ENCODE assay signal across 16 cellular contexts in genomic region chr5:25181249-25181648, GRCh38.
DNase-seq lines count a peak whose midpoint lies in the region; FAIRE-seq and TF ChIP-seq lines count a peak whose summit lies in the region.
"Had no signal": no experiment of that assay in that cellular context is flagged by ENCODE, and none has a peak within 500 bp of the region (broad histone marks: within the 10 kb centered on the region; RNA-seq: fewer than 3 reads in every experiment).

No MANE protein-coding gene starts in this region.

- H3K18ac ChIP-seq in neuronal stem cell (ENCODE audit: low read length): peak overlapping the region; percentile 72

- DNase-seq in HTR-8/SVneo (ENCODE audit: insufficient read length, low spot score) (no peak), SJCRH30 (peak; percentile 16 to 38), endodermal cell (peak; percentile 69), neuronal stem cell (ENCODE audit: low spot score) (no peak), NCI-H1048 (lab: John Stamatoyannopoulos, UW) (no peak), ovary (no peak), glomerular visceral epithelial cell (ENCODE audit: extremely low spot score) (no peak), anterior cingulate cortex (lab: John Stamatoyannopoulos, UW) (no peak)
- DNase-seq: C1 segment of cervical spinal cord; CD4-positive, alpha-beta T cell; DND-41; GF-D8; HCEC 1CT; HFFc6 had no signal

- no peak overlapping the region for H2AK5ac ChIP-seq in neuronal stem cell (ENCODE audit: low read depth, low read length)

- no peak for TF ChIP-seq POLR2A in ovary (IDR thresholded peaks at IDR 0.05)

- no peaks in the 10 kb centered on the region for H3K9me3 ChIP-seq in SJCRH30 (replicated peaks)
- peaks cover 14% of the 10 kb centered on the region for H3K9me3 ChIP-seq in endodermal cell (ENCODE audit: control insufficient read depth, low read length)
- no peaks in the 10 kb centered on the region for H3K9me3 ChIP-seq in neuronal stem cell (replicated peaks in 1 of 2; ENCODE audit: control insufficient read depth in 2 of 2, insufficient read depth in 1 of 2, low read depth in 1 of 2, low read length in 2 of 2)
- no peaks in the 10 kb centered on the region for H3K9me3 ChIP-seq in ovary

- H3K9ac ChIP-seq in endodermal cell (ENCODE audit: extremely low read depth, low read length, poor library complexity, severe bottlenecking) (no peak overlapping the region), neuronal stem cell (ENCODE audit: low read depth, low read length, poor library complexity) (no peak overlapping the region)

- H3K4me2 ChIP-seq in neuronal stem cell (ENCODE audit: insufficient read depth, low read length, poor library complexity, severe bottlenecking): no peak overlapping the region

- no peak overlapping the region for H2AFZ ChIP-seq in neuronal stem cell (ENCODE audit: low read length)

- no peak overlapping the region for H2BK15ac ChIP-seq in neuronal stem cell (ENCODE audit: low read length)

- 71 to 87% methylated on average over 3 to 5 of the region's 5 CpGs for WGBS in endodermal cell (ENCODE audit: insufficient coverage in 1 of 2, insufficient read length in 1 of 2), 2 experiments
- WGBS in neuronal stem cell (ENCODE audit: extremely low coverage in 2 of 2, insufficient read length in 2 of 2, insufficient replicate concordance in 1 of 2), 2 donors: no CpG with 5 or more reads among the region's 5 CpGs
- 82 to 90% (median 89%) methylated on average over 5 of the region's 5 CpGs for WGBS in ovary, 3 donors

- no peak overlapping the region for H2BK12ac ChIP-seq in neuronal stem cell (ENCODE audit: low read length)

- H3K27me3 Mint-ChIP-seq in endodermal cell (ENCODE audit: insufficient read depth): no peaks in the 10 kb centered on the region
- H3K27me3 Mint-ChIP-seq: B cell; CD4-positive, alpha-beta T cell; IgD-negative memory B cell had no signal

- no peak overlapping the region for H4K8ac ChIP-seq in neuronal stem cell (ENCODE audit: low read depth, low read length)

- H3K9me3 Mint-ChIP-seq in endodermal cell: no peaks in the 10 kb centered on the region

- no peak for TF ChIP-seq EP300 in ovary (IDR thresholded peaks at IDR 0.05)

- H3K4ac ChIP-seq in neuronal stem cell (ENCODE audit: low read length): no peak overlapping the region

- H3K36me3 Mint-ChIP-seq in endodermal cell (ENCODE audit: low read depth): no peaks in the 10 kb centered on the region
- H3K36me3 Mint-ChIP-seq: IgD-negative memory B cell had no signal

- H3K4me1 Mint-ChIP-seq in endodermal cell: no peaks in the 10 kb centered on the region
- H3K4me1 Mint-ChIP-seq: B cell, IgD-negative memory B cell had no signal

- no peaks in the 10 kb centered on the region for H3K36me3 ChIP-seq in SJCRH30
- H3K36me3 ChIP-seq in endodermal cell (ENCODE audit: control insufficient read depth, insufficient read depth, low read length): no peaks in the 10 kb centered on the region
- no peaks in the 10 kb centered on the region for H3K36me3 ChIP-seq in neuronal stem cell (replicated peaks in 1 of 2; ENCODE audit: control insufficient read depth in 2 of 2, insufficient read depth in 2 of 2, low read length in 2 of 2)
- no peaks in the 10 kb centered on the region for H3K36me3 ChIP-seq in ovary

- H3K27ac ChIP-seq in SJCRH30 (no peak overlapping the region), endodermal cell (ENCODE audit: low read depth, low read length) (no peak overlapping the region), neuronal stem cell (replicated peaks; ENCODE audit: low read length) (no peak overlapping the region), ovary (no peak overlapping the region)

- FAIRE-seq in HTR-8/SVneo (lab: Jason Lieb, UNC): peak; percentile 76

- H4K91ac ChIP-seq in neuronal stem cell (ENCODE audit: low read depth, low read length, poor library complexity): no peak overlapping the region

- intact Hi-C loops in ovary (cut with DNase I): no loop called here

- H3K4me3 ChIP-seq in SJCRH30 (no peak overlapping the region), endodermal cell (ENCODE audit: low read length) (no peak overlapping the region), neuronal stem cell (ENCODE audit: low read length in 2 of 2) (no peak overlapping the region), ovary (no peak overlapping the region)

- no peak overlapping the region for H3K14ac ChIP-seq in neuronal stem cell (ENCODE audit: low read length)

- no peaks in the 10 kb centered on the region for H3K4me1 ChIP-seq in SJCRH30
- H3K4me1 ChIP-seq in endodermal cell (ENCODE audit: control insufficient read depth, insufficient read depth, low read length): peaks cover 6% of the 10 kb centered on the region
- no peaks in the 10 kb centered on the region for H3K4me1 ChIP-seq in neuronal stem cell (ENCODE audit: control insufficient read depth in 2 of 2, insufficient read depth in 1 of 2, low read depth in 1 of 2, low read length in 2 of 2)
- H3K4me1 ChIP-seq in ovary (ENCODE audit: insufficient read depth): no peaks in the 10 kb centered on the region

- H3K27me3 ChIP-seq in SJCRH30: no peaks in the 10 kb centered on the region
- H3K27me3 ChIP-seq in endodermal cell (ENCODE audit: control insufficient read depth, insufficient read depth, low read length, poor library complexity, severe bottlenecking): no peaks in the 10 kb centered on the region
- no peaks in the 10 kb centered on the region for H3K27me3 ChIP-seq in neuronal stem cell (ENCODE audit: control insufficient read depth in 3 of 3, insufficient read depth in 3 of 3, low read depth in 1 of 3, low read length in 3 of 3)
- H3K27me3 ChIP-seq in ovary: no peaks in the 10 kb centered on the region

- no peak overlapping the region for H2BK120ac ChIP-seq in neuronal stem cell (ENCODE audit: low read depth, low read length)

- H3K23ac ChIP-seq in neuronal stem cell (ENCODE audit: low read depth, low read length, poor library complexity): no peak overlapping the region

- H3K27ac Mint-ChIP-seq in endodermal cell: no peak overlapping the region
- H3K27ac Mint-ChIP-seq: B cell; CD4-positive, alpha-beta T cell; HFFc6 had no signal

- TF ChIP-seq CTCF in endodermal cell (conservative IDR thresholded peaks at IDR 0.05): no peak
- TF ChIP-seq CTCF in ovary (IDR thresholded peaks at IDR 0.05): no peak

- no peak overlapping the region for H2BK5ac ChIP-seq in neuronal stem cell (ENCODE audit: low read length)

- H3K79me1 ChIP-seq in neuronal stem cell (ENCODE audit: low read depth, low read length): no peaks in the 10 kb centered on the region

- no peak overlapping the region for H3K4me3 Mint-ChIP-seq in endodermal cell
- H3K4me3 Mint-ChIP-seq: B cell; CD4-positive, alpha-beta T cell; HFFc6; IgD-negative memory B cell had no signal

Comparison
In these comparisons a context has a peak if more than half of its experiments do, and no peak if none do; other contexts are left out.
1. DNase-seq: peak in SJCRH30 (2 of 2) and endodermal cell (single experiment); none in HTR-8/SVneo (single experiment), neuronal stem cell (single experiment), NCI-H1048 (single experiment), ovary (0 of 5), glomerular visceral epithelial cell (single experiment) and anterior cingulate cortex (0 of 58).